8 cellular contexts compared by ENCODE assay signal in the genomic region with DNA sequence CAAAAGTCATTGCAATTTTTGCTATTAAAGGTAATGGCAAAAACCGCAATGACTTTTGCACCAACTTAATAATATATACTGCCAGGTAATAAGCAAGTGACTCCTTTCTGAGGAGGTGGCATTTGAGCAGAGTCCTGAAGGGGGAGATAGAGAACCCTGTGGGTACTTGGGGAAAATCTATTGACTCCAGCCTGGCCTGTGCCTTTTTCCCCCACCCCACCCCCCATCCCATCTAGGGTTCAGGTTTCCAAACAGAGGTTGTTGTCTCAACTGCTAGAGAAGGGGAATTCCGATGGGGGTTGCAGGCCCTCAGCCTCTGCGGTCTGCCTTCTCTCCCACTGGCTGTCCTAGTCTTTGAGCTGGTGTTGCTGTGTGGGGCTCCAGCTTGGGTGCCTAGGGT.
DNase-seq lines count a peak whose midpoint lies in the region; ATAC-seq lines count a peak whose summit lies in the region.

No MANE protein-coding gene starts in this region.

- no peaks in the 10 kb centered on the region for H3K9me3 Mint-ChIP-seq in T-helper 2 cell treated with Interferon-gamma antibody and Interleukin-4, amounts not matched to agents 5 μg/mL and 100 μg/mL, for 36 hours
- H3K9me3 Mint-ChIP-seq in stimulated activated naive CD8-positive, alpha-beta T cell treated with anti-CD3 and anti-CD28 coated beads, Interleukin-15, amount 100 ng/mL, for 72 hours: no peaks in the 10 kb centered on the region

- no peaks in the 10 kb centered on the region for H3K27me3 Mint-ChIP-seq in T-helper 2 cell treated with Interferon-gamma antibody and Interleukin-4, amounts not matched to agents 5 μg/mL and 100 μg/mL, for 36 hours (ENCODE audit: low read depth)
- H3K27me3 Mint-ChIP-seq in stimulated activated naive CD8-positive, alpha-beta T cell treated with anti-CD3 and anti-CD28 coated beads, Interleukin-15, amount 100 ng/mL, for 72 hours: no peaks in the 10 kb centered on the region

- DNase-seq in T-helper 2 cell (peak in 4 of 5 experiments; percentile 16 to 66 (median 22)), T-helper 22 cell (ENCODE audit: low read depth) (peak; percentile 36), fibroblast of peridontal ligament (ENCODE audit: extremely low read depth) (peak; percentile 59), AG08395 (ENCODE audit: low spot score) (no peak)
- no peak for DNase-seq in T-helper 2 cell treated with Interferon-gamma antibody and Interleukin-4, amounts not matched to agents 5 μg/mL and 100 μg/mL, for 36 hours (ENCODE audit: low spot score)
- DNase-seq in stimulated activated naive CD8-positive, alpha-beta T cell treated with anti-CD3 and anti-CD28 coated beads, Interleukin-15, amount 100 ng/mL, for 72 hours: peak; percentile 20 to 44

- H3K27ac Mint-ChIP-seq in T-helper 2 cell treated with Interferon-gamma antibody and Interleukin-4, amounts not matched to agents 5 μg/mL and 100 μg/mL, for 36 hours: no peak overlapping the region
- peak overlapping the region in 1 of 2 donors; percentile 67 for H3K27ac Mint-ChIP-seq in stimulated activated naive CD8-positive, alpha-beta T cell treated with anti-CD3 and anti-CD28 coated beads, Interleukin-15, amount 100 ng/mL, for 72 hours

- peak; percentile 65 for ATAC-seq in HG03045 (IDR thresholded peaks at IDR 0.05; ENCODE audit: unreplicated experiment)
- peak; percentile 87 for ATAC-seq in stimulated activated naive CD8-positive, alpha-beta T cell treated with anti-CD3 and anti-CD28 coated beads, Interleukin-15, amount 100 ng/mL, for 72 hours
- no peak for ATAC-seq in GM19455 (IDR thresholded peaks at IDR 0.05; ENCODE audit: unreplicated experiment)

- peaks cover 2% of the 10 kb centered on the region for H3K4me1 Mint-ChIP-seq in T-helper 2 cell treated with Interferon-gamma antibody and Interleukin-4, amounts not matched to agents 5 μg/mL and 100 μg/mL, for 36 hours (ENCODE audit: low read depth)
- H3K4me1 Mint-ChIP-seq in stimulated activated naive CD8-positive, alpha-beta T cell treated with anti-CD3 and anti-CD28 coated beads, Interleukin-15, amount 100 ng/mL, for 72 hours: peaks cover 23% of the 10 kb centered on the region

- H3K4me3 Mint-ChIP-seq in T-helper 2 cell treated with Interferon-gamma antibody and Interleukin-4, amounts not matched to agents 5 μg/mL and 100 μg/mL, for 36 hours: no peak overlapping the region
- no peak overlapping the region for H3K4me3 Mint-ChIP-seq in stimulated activated naive CD8-positive, alpha-beta T cell treated with anti-CD3 and anti-CD28 coated beads, Interleukin-15, amount 100 ng/mL, for 72 hours

- peaks cover 7% of the 10 kb centered on the region for H3K36me3 Mint-ChIP-seq in T-helper 2 cell treated with Interferon-gamma antibody and Interleukin-4, amounts not matched to agents 5 μg/mL and 100 μg/mL, for 36 hours (ENCODE audit: low read depth)

Comparison
In these comparisons a context has a peak if more than half of its experiments do, and no peak if none do; other contexts are left out.
1. DNase-seq: peak in T-helper 2 cell (4 of 5), T-helper 22 cell (single experiment), fibroblast of peridontal ligament (single experiment) and stimulated activated naive CD8-positive, alpha-beta T cell treated with anti-CD3 and anti-CD28 coated beads, Interleukin-15, amount 100 ng/mL, for 72 hours (2 of 2); none in T-helper 2 cell treated with Interferon-gamma antibody and Interleukin-4, amounts not matched to agents 5 μg/mL and 100 μg/mL, for 36 hours (single experiment) and AG08395 (single experiment).